8 cellular contexts compared by ENCODE assay signal in the genomic region with DNA sequence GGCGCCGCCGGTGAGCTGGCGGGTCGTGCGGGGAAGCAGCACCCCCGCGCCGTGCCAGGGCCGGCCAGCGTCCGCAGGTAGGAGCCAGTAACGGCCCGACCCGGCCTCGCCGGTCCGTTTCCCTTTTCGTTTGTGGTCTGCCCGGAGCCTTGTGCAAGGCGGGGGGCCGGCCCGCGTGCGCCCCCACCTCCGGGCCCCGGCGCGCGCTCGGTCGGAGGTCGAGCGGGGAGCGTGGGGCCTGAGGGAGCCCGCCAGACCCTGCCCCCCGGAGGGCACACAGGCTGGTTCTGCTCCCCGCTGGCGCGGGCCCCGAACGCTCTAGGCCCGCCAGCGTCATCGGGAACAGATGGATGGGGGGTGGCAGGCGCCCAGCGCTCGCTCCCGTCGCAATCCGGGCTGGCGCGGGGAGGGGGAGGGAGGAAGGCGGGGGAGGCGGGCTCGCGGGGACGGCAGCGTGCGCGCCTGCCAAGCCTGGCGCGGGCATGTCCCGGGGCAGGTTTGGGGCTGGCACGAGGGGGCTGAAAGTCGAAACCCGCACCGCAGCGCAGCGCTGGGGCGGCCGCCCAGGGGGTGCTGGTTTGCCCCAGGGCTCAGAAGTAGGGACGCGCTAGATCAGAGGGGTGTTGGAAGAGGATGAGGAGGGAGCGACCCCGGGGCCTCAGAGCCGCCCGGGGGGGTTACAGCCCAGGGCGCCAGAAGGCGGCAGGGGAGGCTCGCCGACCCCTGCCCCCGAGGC. TPM values are rescaled to one million over a fixed set of nuclear protein-coding genes. Genes with fewer than 3 reads are reported as not detected.
A peak's percentile ranks its signal among the peaks of the same experiment; 100 is the strongest.
DNase-seq lines count a peak whose midpoint lies in the region; ATAC-seq and TF ChIP-seq lines count a peak whose summit lies in the region.

No MANE protein-coding gene starts in this region.

- H3K9me3 ChIP-seq in effector memory CD4-positive, alpha-beta T cell (ENCODE audit: control insufficient read depth, low read length): no peaks in the 10 kb centered on the region

- no peaks in the 10 kb centered on the region for H3K36me3 Mint-ChIP-seq in activated CD4-positive, alpha-beta T cell treated with anti-CD3 and anti-CD28 coated beads, Interleukin-2, amount 10 ng/mL, durations not matched to agents 24 days and 14 days (ENCODE audit: low read depth)

- no peak for TF ChIP-seq CTCF in lower leg skin (IDR thresholded peaks at IDR 0.05)

- peak overlapping the region; percentile 60 for H3K4me3 ChIP-seq in effector memory CD4-positive, alpha-beta T cell (ENCODE audit: insufficient read depth, low read depth, low read length, poor library complexity, severe bottlenecking)
- peak overlapping the region; percentile 23 for H3K4me3 ChIP-seq in lower leg skin (ENCODE audit: low read depth, poor library complexity, severe bottlenecking)

- peak; percentile 68 for DNase-seq in A172 (ENCODE audit: low spot score)
- peak; percentile 74 for DNase-seq in NCI-H345 (lab: John Stamatoyannopoulos, UW)
- peak; percentile 77 for DNase-seq in activated CD4-positive, alpha-beta T cell treated with anti-CD3 and anti-CD28 coated beads, Interleukin-2, amount 10 ng/mL, durations not matched to agents 24 days and 14 days
- DNase-seq in effector memory CD4-positive, alpha-beta T cell: peak; percentile 20 to 30 (median 23)
- DNase-seq in lower leg skin (ENCODE audit: low spot score in 2 of 2): peak; percentile 62 to 97
- peak; percentile 47 to 48 for DNase-seq in stimulated activated CD4-positive, alpha-beta T cell treated with anti-CD3 and anti-CD28 coated beads, Interleukin-4, amount 100 ng/mL, for 4 hours

- H3K4me3 Mint-ChIP-seq in activated CD4-positive, alpha-beta T cell treated with anti-CD3 and anti-CD28 coated beads, Interleukin-2, amount 10 ng/mL, durations not matched to agents 24 days and 14 days: peak overlapping the region; percentile 79

- H3K27ac Mint-ChIP-seq in activated CD4-positive, alpha-beta T cell treated with anti-CD3 and anti-CD28 coated beads, Interleukin-2, amount 10 ng/mL, durations not matched to agents 24 days and 14 days: peak overlapping the region; percentile 60

- H3K4me1 Mint-ChIP-seq in activated CD4-positive, alpha-beta T cell treated with anti-CD3 and anti-CD28 coated beads, Interleukin-2, amount 10 ng/mL, durations not matched to agents 24 days and 14 days: peaks cover 29% of the 10 kb centered on the region

- H3K27me3 ChIP-seq in effector memory CD4-positive, alpha-beta T cell (replicated peaks; ENCODE audit: control insufficient read depth, insufficient read depth, low read length, poor library complexity, severe bottlenecking): no peaks in the 10 kb centered on the region

- intact Hi-C loops in activated CD4-positive, alpha-beta T cell treated with anti-CD3 and anti-CD28 coated beads, Interleukin-2, amount 10 ng/mL, durations not matched to agents 24 days and 14 days (cut with micrococcal nuclease): loop anchor here (2.0 to 5.0 kb wide), 4 partner anchors 77 to 584 kb away; a partner anchor contains a TSS
- intact Hi-C loops in lower leg skin (cut with DNase I; ENCODE audit: low total_unique reads): loop anchor here (10.0 kb wide), 1 partner anchor 307 kb away; no protein-coding TSS in a partner anchor

- peaks cover 60% of the 10 kb centered on the region for H3K4me1 ChIP-seq in effector memory CD4-positive, alpha-beta T cell (ENCODE audit: control insufficient read depth, insufficient read depth, low read length, poor library complexity, severe bottlenecking)

- ATAC-seq in GM18505 (IDR thresholded peaks at IDR 0.05; ENCODE audit: unreplicated experiment) (no peak), GM19463 (IDR thresholded peaks at IDR 0.05; ENCODE audit: unreplicated experiment) (no peak)

- H3K27me3 Mint-ChIP-seq in activated CD4-positive, alpha-beta T cell treated with anti-CD3 and anti-CD28 coated beads, Interleukin-2, amount 10 ng/mL, durations not matched to agents 24 days and 14 days: peaks cover 2% of the 10 kb centered on the region

- peak; percentile 13 for TF ChIP-seq POLR2A in GM18505 (IDR thresholded peaks at IDR 0.05; ENCODE audit: borderline replicate concordance, extremely low read depth, insufficient read depth, insufficient read length)
- no peak for TF ChIP-seq POLR2A in lower leg skin (IDR thresholded peaks at IDR 0.05)

- peak overlapping the region; percentile 48 for H3K27ac ChIP-seq in effector memory CD4-positive, alpha-beta T cell (ENCODE audit: insufficient read depth, low read length, poor library complexity, severe bottlenecking)

- no peaks in the 10 kb centered on the region for H3K36me3 ChIP-seq in effector memory CD4-positive, alpha-beta T cell (ENCODE audit: control insufficient read depth, insufficient read depth, low read length)

- 1% methylated on average over 30 to 54 of the region's 83 CpGs for WGBS in lower leg skin, 2 donors

- no peaks in the 10 kb centered on the region for H3K9me3 Mint-ChIP-seq in activated CD4-positive, alpha-beta T cell treated with anti-CD3 and anti-CD28 coated beads, Interleukin-2, amount 10 ng/mL, durations not matched to agents 24 days and 14 days

RNA-seq across cellular contexts. Expression of a gene that starts 1.5 kb away (rescaled TPM):
- 9.7 and 13.4 TPM in 2 replicates for total RNA-seq in A172 (2014; rRNA removed; shearing (Covaris generic))
- 34.1 and 37.5 TPM in 2 replicates for total RNA-seq in activated CD4-positive, alpha-beta T cell treated with anti-CD3 and anti-CD28 coated beads, Interleukin-2, amount 10 ng/mL, durations not matched to agents 24 days and 14 days
- 100 to 1,000 TPM in 1 of 4 donors, 10 to 100 TPM in 3; 62.9 to 113 (median 69.9) TPM for total RNA-seq in lower leg skin

Comparison
In these comparisons a context has a peak if more than half of its experiments do, and no peak if none do; other contexts are left out.
1. DNase-seq: peak in every context shown above with its lines; median percentile 80 in lower leg skin; 77 in activated CD4-positive, alpha-beta T cell treated with anti-CD3 and anti-CD28 coated beads, Interleukin-2, amount 10 ng/mL, durations not matched to agents 24 days and 14 days; 74 in NCI-H345; 68 in A172; 48 in stimulated activated CD4-positive, alpha-beta T cell treated with anti-CD3 and anti-CD28 coated beads, Interleukin-4, amount 100 ng/mL, for 4 hours; 23 in effector memory CD4-positive, alpha-beta T cell.